In the genomic region with DNA sequence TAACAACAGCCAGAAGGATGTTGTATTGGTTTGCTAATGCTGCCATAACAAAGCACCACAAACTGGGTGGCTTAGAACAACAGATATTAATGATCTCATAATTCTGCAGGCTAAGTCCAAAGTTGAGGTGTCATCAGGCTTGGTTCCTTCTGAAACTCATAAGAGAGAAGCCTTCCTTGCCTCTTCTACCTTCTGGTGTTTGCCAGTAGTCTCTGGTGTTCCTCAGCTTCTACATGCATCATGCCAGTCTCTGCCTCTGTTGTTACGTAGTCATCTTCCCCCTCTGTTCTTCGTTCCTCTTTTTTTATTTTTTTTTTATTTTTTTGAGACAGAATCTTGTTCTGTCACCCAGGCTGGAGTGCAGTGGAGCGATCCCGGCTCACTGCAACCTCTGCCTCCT, we compare ENCODE assay signal across 17 cellular contexts.
"Had no signal": no experiment of that assay in that cellular context is flagged by ENCODE, and none has a peak within 500 bp of the region (broad histone marks: within the 10 kb centered on the region; RNA-seq: fewer than 3 reads in every experiment).

No MANE protein-coding gene starts in this region.

- H3K27ac ChIP-seq: colonic mucosa, gastroesophageal sphincter, left lung, testis, upper lobe of right lung had no signal

- H3K36me3 ChIP-seq: colonic mucosa, left lung, upper lobe of right lung had no signal

- H3K4me3 ChIP-seq: colonic mucosa, gastroesophageal sphincter, left lung, testis, upper lobe of right lung had no signal

- H3K4me1 ChIP-seq: colonic mucosa, gastroesophageal sphincter, left lung, testis, upper lobe of right lung had no signal

- H3K9me3 Mint-ChIP-seq: activated CD4-positive, alpha-beta T cell treated with anti-CD3 and anti-CD28 coated beads, Interleukin-2, amount 10 ng/mL, durations not matched to agents 24 days and 14 days; activated naive CD4-positive, alpha-beta T cell treated with anti-CD3 and anti-CD28 coated beads for 36 hours; activated T-helper 1 cell treated with anti-CD3 and anti-CD28 coated beads, Interleukin-12 subunit alpha, Interleukin-12 subunit beta, Interleukin-2, Interleukin-4 antibody, amounts not matched to agents 30 ng/mL and 10 ng/mL and 1 ng/mL, durations not matched to agents 14 hours and 24 hours and 36 hours; nephron progenitor cell; stimulated activated naive CD8-positive, alpha-beta T cell treated with anti-CD3 and anti-CD28 coated beads, Interleukin-15, amount 100 ng/mL, for 72 hours had no signal

- FAIRE-seq: keratinocyte had no signal

- DNase-seq: activated CD4-positive, alpha-beta T cell treated with anti-CD3 and anti-CD28 coated beads, Interleukin-2, amount 10 ng/mL, durations not matched to agents 24 days and 14 days; activated naive CD4-positive, alpha-beta T cell treated with anti-CD3 and anti-CD28 coated beads for 36 hours; caudate nucleus; colonic mucosa; effector CD8-positive, alpha-beta T cell; left lung; mesenchymal stem cell; nephron progenitor cell; stimulated activated CD4-positive, alpha-beta T cell treated with anti-CD3 and anti-CD28 coated beads, Interleukin-12 subunit alpha, Interleukin-12 subunit beta, amount 100 ng/mL, for 4 hours; stimulated activated CD4-positive, alpha-beta T cell treated with anti-CD3 and anti-CD28 coated beads, Interleukin-2, amount 100 ng/mL, for 48 hours; stimulated activated naive CD8-positive, alpha-beta T cell treated with anti-CD3 and anti-CD28 coated beads, Interleukin-15, amount 100 ng/mL, for 72 hours; T1000; testis; upper lobe of right lung had no signal

- H3K4me1 Mint-ChIP-seq: activated CD4-positive, alpha-beta T cell treated with anti-CD3 and anti-CD28 coated beads, Interleukin-2, amount 10 ng/mL, durations not matched to agents 24 days and 14 days; stimulated activated naive CD8-positive, alpha-beta T cell treated with anti-CD3 and anti-CD28 coated beads, Interleukin-15, amount 100 ng/mL, for 72 hours had no signal

- H3K9me3 ChIP-seq: colonic mucosa, gastroesophageal sphincter, left lung, testis, upper lobe of right lung had no signal

- H3K4me3 Mint-ChIP-seq: activated CD4-positive, alpha-beta T cell treated with anti-CD3 and anti-CD28 coated beads, Interleukin-2, amount 10 ng/mL, durations not matched to agents 24 days and 14 days; activated naive CD4-positive, alpha-beta T cell treated with anti-CD3 and anti-CD28 coated beads for 36 hours; activated T-helper 1 cell treated with anti-CD3 and anti-CD28 coated beads, Interleukin-12 subunit alpha, Interleukin-12 subunit beta, Interleukin-2, Interleukin-4 antibody, amounts not matched to agents 30 ng/mL and 10 ng/mL and 1 ng/mL, durations not matched to agents 14 hours and 24 hours and 36 hours; nephron progenitor cell; stimulated activated naive CD8-positive, alpha-beta T cell treated with anti-CD3 and anti-CD28 coated beads, Interleukin-15, amount 100 ng/mL, for 72 hours had no signal

- ATAC-seq: gastroesophageal sphincter, left lung, upper lobe of right lung had no signal

- H3K27me3 ChIP-seq: colonic mucosa, gastroesophageal sphincter, left lung, testis, upper lobe of right lung had no signal

- H3K27ac Mint-ChIP-seq: activated CD4-positive, alpha-beta T cell treated with anti-CD3 and anti-CD28 coated beads, Interleukin-2, amount 10 ng/mL, durations not matched to agents 24 days and 14 days; activated naive CD4-positive, alpha-beta T cell treated with anti-CD3 and anti-CD28 coated beads for 36 hours; activated T-helper 1 cell treated with anti-CD3 and anti-CD28 coated beads, Interleukin-12 subunit alpha, Interleukin-12 subunit beta, Interleukin-2, Interleukin-4 antibody, amounts not matched to agents 30 ng/mL and 10 ng/mL and 1 ng/mL, durations not matched to agents 14 hours and 24 hours and 36 hours; nephron progenitor cell; stimulated activated naive CD8-positive, alpha-beta T cell treated with anti-CD3 and anti-CD28 coated beads, Interleukin-15, amount 100 ng/mL, for 72 hours had no signal

- H3K27me3 Mint-ChIP-seq: activated CD4-positive, alpha-beta T cell treated with anti-CD3 and anti-CD28 coated beads, Interleukin-2, amount 10 ng/mL, durations not matched to agents 24 days and 14 days; stimulated activated naive CD8-positive, alpha-beta T cell treated with anti-CD3 and anti-CD28 coated beads, Interleukin-15, amount 100 ng/mL, for 72 hours had no signal
